Comparison of ENCODE assay signal across 11 cellular contexts in the genomic region with DNA sequence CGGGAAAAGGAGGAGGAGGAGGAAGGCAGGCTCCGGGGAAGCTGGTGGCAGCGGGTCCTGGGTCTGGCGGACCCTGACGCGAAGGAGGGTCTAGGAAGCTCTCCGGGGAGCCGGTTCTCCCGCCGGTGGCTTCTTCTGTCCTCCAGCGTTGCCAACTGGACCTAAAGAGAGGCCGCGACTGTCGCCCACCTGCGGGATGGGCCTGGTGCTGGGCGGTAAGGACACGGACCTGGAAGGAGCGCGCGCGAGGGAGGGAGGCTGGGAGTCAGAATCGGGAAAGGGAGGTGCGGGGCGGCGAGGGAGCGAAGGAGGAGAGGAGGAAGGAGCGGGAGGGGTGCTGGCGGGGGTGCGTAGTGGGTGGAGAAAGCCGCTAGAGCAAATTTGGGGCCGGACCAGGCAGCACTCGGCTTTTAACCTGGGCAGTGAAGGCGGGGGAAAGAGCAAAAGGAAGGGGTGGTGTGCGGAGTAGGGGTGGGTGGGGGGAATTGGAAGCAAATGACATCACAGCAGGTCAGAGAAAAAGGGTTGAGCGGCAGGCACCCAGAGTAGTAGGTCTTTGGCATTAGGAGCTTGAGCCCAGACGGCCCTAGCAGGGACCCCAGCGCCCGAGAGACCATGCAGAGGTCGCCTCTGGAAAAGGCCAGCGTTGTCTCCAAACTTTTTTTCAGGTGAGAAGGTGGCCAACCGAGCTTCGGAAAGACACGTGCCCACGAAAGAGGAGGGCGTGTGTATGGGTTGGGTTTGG. TPM values are rescaled to one million over a fixed set of nuclear protein-coding genes. Genes with fewer than 3 reads are reported as not detected.
DNase-seq lines count a peak whose midpoint lies in the region; ATAC-seq and TF ChIP-seq lines count a peak whose summit lies in the region.
"Had no signal": no experiment of that assay in that cellular context is flagged by ENCODE, and none has a peak within 500 bp of the region (broad histone marks: within the 10 kb centered on the region; RNA-seq: fewer than 3 reads in every experiment).

Gene CFTR, plus strand, starts transcription at position 546 of the 745 bp plus-strand sequence. Its CDS starts 70 bp downstream, at position 616.

- no peaks in the 10 kb centered on the region for H3K9me2 ChIP-seq in GM23338 (ENCODE audit: insufficient read depth)

- TF ChIP-seq POLR2A in gastrocnemius medialis (IDR thresholded peaks at IDR 0.05): no peak

- peak within 1 kb of the TSS; percentile 88 for H3K4me2 ChIP-seq in GM23338

- no peaks in the 10 kb centered on the region for H3F3A ChIP-seq in GM23338 (replicated peaks; ENCODE audit: low read depth)

- in situ Hi-C loops in gastrocnemius medialis (cut with MboI; ENCODE audit: low sequenced_read_pairs in 4 of 4): no loop called here

- H3K4me3 ChIP-seq in GM23338: peak within 1 kb of the TSS; percentile 73
- H3K4me3 ChIP-seq in duodenal mucosa (ENCODE audit: low read depth in 1 of 2, low read length in 2 of 2): peak within 1 kb of the TSS; percentile 75 to 77
- peak within 1 kb of the TSS; percentile 7 to 41 (median 35) for H3K4me3 ChIP-seq in gastrocnemius medialis

- no peaks in the 10 kb centered on the region for H4K20me1 ChIP-seq in GM23338 (replicated peaks; ENCODE audit: insufficient read depth)

- peak within 1 kb of the TSS; percentile 64 to 74 for H3K9ac ChIP-seq in duodenal mucosa (ENCODE audit: low read depth in 1 of 2, low read length in 2 of 2)

- no peak within 1 kb of the TSS for H3K27ac Mint-ChIP-seq in GM23338
- H3K27ac Mint-ChIP-seq: activated naive CD4-positive, alpha-beta T cell treated with anti-CD3 and anti-CD28 coated beads, Interleukin-2, amount 50 U/mL, for 72 hours had no signal

- H3K4me1 ChIP-seq in GM23338 (ENCODE audit: insufficient read depth): 0 out of 2 replicates have a peak, but pooled peaks cover 4% of the 10 kb centered on the region
- peaks cover 0 to 10% of the 10 kb centered on the region in 2 donors for H3K4me1 ChIP-seq in duodenal mucosa (ENCODE audit: control insufficient read depth in 1 of 2, insufficient read depth in 2 of 2, low read length in 2 of 2)
- no peaks in the 10 kb centered on the region for H3K4me1 ChIP-seq in gastrocnemius medialis

- TF ChIP-seq CTCF in GM23338 (conservative IDR thresholded peaks at IDR 0.05; ENCODE audit: low read depth in 2 of 2): no peak
- no peak for TF ChIP-seq CTCF in gastrocnemius medialis (IDR thresholded peaks at IDR 0.05 in 4 of 5, conservative IDR thresholded peaks at IDR 0.05 in 1 of 5)

- no peaks in the 10 kb centered on the region for H3K36me3 ChIP-seq in GM23338 (ENCODE audit: insufficient read depth)
- H3K36me3 ChIP-seq in duodenal mucosa (ENCODE audit: control insufficient read depth in 1 of 2, insufficient read depth in 2 of 2, low read length in 2 of 2): no peaks in the 10 kb centered on the region
- no peaks in the 10 kb centered on the region for H3K36me3 ChIP-seq in gastrocnemius medialis

- H3K27me3 Mint-ChIP-seq in GM23338 (ENCODE audit: insufficient read depth, low read depth, poor library complexity): peaks cover 30% of the 10 kb centered on the region

- DNase-seq in GM23338 (ENCODE audit: low spot score) (peak; percentile 75), kidney tubule cell (ENCODE audit: low spot score) (peak; percentile 24), gastrocnemius medialis (no peak), DMS53 treated with DMSO at 0.1 percent for 48 hours (lab: John Stamatoyannopoulos, UW; ENCODE audit: unreplicated experiment) (no peak), NCI-H82 (lab: John Stamatoyannopoulos, UW) (no peak)
- DNase-seq in activated CD4-positive, alpha-beta T cell treated with anti-CD3 and anti-CD28 coated beads for 1 hour: no peak
- DNase-seq: NCI-H146, T-helper 1 cell had no signal

- peak within 1 kb of the TSS; percentile 77 for H3K4me3 Mint-ChIP-seq in GM23338

- no peaks in the 10 kb centered on the region for H3K79me2 ChIP-seq in GM23338 (replicated peaks; ENCODE audit: insufficient read depth)

- intact Hi-C loops in gastrocnemius medialis (cut with DNase I; ENCODE audit: low total_unique reads): no loop called here

- H3K27ac ChIP-seq in GM23338 (ENCODE audit: low read depth) (no peak within 1 kb of the TSS), duodenal mucosa (ENCODE audit: low read depth, low read length) (peak within 1 kb of the TSS; percentile 39), gastrocnemius medialis (no peak within 1 kb of the TSS)

- peaks cover 7% of the 10 kb centered on the region; the same call in 2 of the 3 replicates for H3K4me1 Mint-ChIP-seq in GM23338

- peaks cover 47% of the 10 kb centered on the region for H3K27me3 ChIP-seq in GM23338 (ENCODE audit: insufficient read depth)
- H3K27me3 ChIP-seq in duodenal mucosa (ENCODE audit: control insufficient read depth in 1 of 2, insufficient read depth in 2 of 2, low read length in 2 of 2): no peaks in the 10 kb centered on the region
- peaks cover 21 to 24% (median 23%) of the 10 kb centered on the region in 3 donors for H3K27me3 ChIP-seq in gastrocnemius medialis

- H3K9me3 Mint-ChIP-seq in GM23338: no peaks in the 10 kb centered on the region
- H3K9me3 Mint-ChIP-seq: activated naive CD4-positive, alpha-beta T cell treated with anti-CD3 and anti-CD28 coated beads, Interleukin-2, amount 50 U/mL, for 72 hours had no signal

- H3K36me3 Mint-ChIP-seq in GM23338 (ENCODE audit: low read depth): no peaks in the 10 kb centered on the region
- H3K36me3 Mint-ChIP-seq: activated naive CD4-positive, alpha-beta T cell treated with anti-CD3 and anti-CD28 coated beads, Interleukin-2, amount 50 U/mL, for 72 hours had no signal

- H3K9me3 ChIP-seq in duodenal mucosa (ENCODE audit: control insufficient read depth in 1 of 2, low read length in 2 of 2) (no peaks in the 10 kb centered on the region), gastrocnemius medialis (no peaks in the 10 kb centered on the region)

- H2AFZ ChIP-seq in GM23338: peak within 1 kb of the TSS; percentile 94

- peak; percentile 87 for ATAC-seq in GM23338
- no peak for ATAC-seq in gastrocnemius medialis
- ATAC-seq in GM21367 (IDR thresholded peaks at IDR 0.05; ENCODE audit: unreplicated experiment): no peak
- ATAC-seq: activated naive CD4-positive, alpha-beta T cell treated with anti-CD3 and anti-CD28 coated beads, Interleukin-2, amount 50 U/mL, for 72 hours had no signal

TF ChIP-seq in GM23338, 12 proteins besides CTCF, POLR2A, EP300 and RAD21:
- TF ChIP-seq CREB1 (CRISPR knock-in tag; IDR thresholded peaks at IDR 0.05; ENCODE audit: low read depth): 0 out of 2 replicates have a peak, but pooled peaks have one; percentile 7
- TF ChIP-seq ZNF114 (CRISPR knock-in tag; IDR thresholded peaks at IDR 0.05): no peak
- no peak for TF ChIP-seq JUNB (IDR thresholded peaks at IDR 0.05; ENCODE audit: unreplicated experiment)

RNA-seq across cellular contexts. Expression of gene CFTR, which starts in this region (rescaled TPM):
- total RNA-seq in GM23338 (2014; rRNA removed; shearing (Covaris generic)): 0.78 and 1.2 TPM in 2 replicates
- polyA plus RNA-seq in GM23338 (2016; fragmentation: Nextera tagmentation; extraction: Ambion mirVana): 0.24 and 0.45 TPM in 2 replicates
- under 1 TPM in 1 of 4 donors, not detected in 3; 0.44 TPM for total RNA-seq in gastrocnemius medialis
- total RNA-seq: activated naive CD4-positive, alpha-beta T cell treated with anti-CD3 and anti-CD28 coated beads, Interleukin-2, amount 50 U/mL, for 72 hours had no signal

Comparison
In these comparisons a context has a peak if more than half of its experiments do, and no peak if none do; other contexts are left out.
1. DNase-seq: peak in GM23338 (single experiment) and kidney tubule cell (single experiment); none in gastrocnemius medialis (0 of 2), activated CD4-positive, alpha-beta T cell treated with anti-CD3 and anti-CD28 coated beads for 1 hour (single experiment), DMS53 treated with DMSO at 0.1 percent for 48 hours (single experiment) and NCI-H82 (single experiment).
2. Peak in every context shown above with its lines, with median percentiles within 50 percentile points of each other: H3K4me3 ChIP-seq.